ENCODE assay signal across 19 cellular contexts in the genomic region with DNA sequence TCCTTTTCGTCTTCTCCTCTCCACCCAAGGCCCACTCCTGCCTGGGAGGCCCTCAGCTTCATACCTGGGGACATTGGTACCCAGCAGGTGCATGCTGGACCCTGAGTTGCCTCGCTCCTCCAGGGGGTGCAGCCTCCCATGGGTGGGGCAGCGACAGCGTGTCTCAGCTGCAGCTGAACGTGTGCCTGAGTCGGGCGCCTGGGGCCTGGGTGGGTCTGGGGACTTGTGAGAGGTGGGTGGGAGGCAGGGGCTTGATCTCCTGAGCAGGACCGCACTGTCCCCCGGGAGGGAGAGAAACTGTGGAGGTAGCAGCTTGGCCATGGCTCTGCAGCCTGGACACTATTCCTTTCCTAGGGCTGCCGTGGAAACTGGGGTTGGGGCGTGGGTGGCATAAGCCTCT. TPM values are rescaled to one million over a fixed set of nuclear protein-coding genes. Genes with fewer than 3 reads are reported as not detected.
"Had no signal": no experiment of that assay in that cellular context is flagged by ENCODE, and none has a peak within 500 bp of the region (broad histone marks: within the 10 kb centered on the region; RNA-seq: fewer than 3 reads in every experiment).

No MANE protein-coding gene starts in this region.

- H3K9me3 ChIP-seq: suprapubic skin, thyroid gland had no signal

- H3K36me3 ChIP-seq: neural progenitor cell, suprapubic skin, thyroid gland had no signal

- H3K4me3 ChIP-seq: esophagus muscularis mucosa, gastroesophageal sphincter, mucosa of descending colon, neural progenitor cell, suprapubic skin, thyroid gland had no signal

- H3K27ac ChIP-seq: epithelial cell of prostate, esophagus muscularis mucosa, gastroesophageal sphincter, neural progenitor cell, suprapubic skin, thyroid gland had no signal

- H2AFZ ChIP-seq: neural progenitor cell had no signal

- H3K27me3 ChIP-seq: esophagus muscularis mucosa, gastroesophageal sphincter, suprapubic skin, thyroid gland had no signal

- ATAC-seq: gastroesophageal sphincter; left cardiac atrium; mucosa of descending colon; naive thymus-derived CD8-positive, alpha-beta T cell; stimulated activated naive CD8-positive, alpha-beta T cell treated with anti-CD3 and anti-CD28 coated beads, Interleukin-15, Interleukin-2, amounts not matched to agents 100 U/mL and 50 U/mL, for 24 hours had no signal

- H3K9ac ChIP-seq: neural progenitor cell had no signal

- DNase-seq: central memory CD4-positive, alpha-beta T cell; cortex of kidney; effector memory CD4-positive, alpha-beta T cell; glutamatergic neuron; immature natural killer cell; left cardiac atrium; mammary epithelial cell; naive thymus-derived CD8-positive, alpha-beta T cell; occipital lobe; small intestine; stimulated activated CD4-positive, alpha-beta T cell treated with anti-CD3 and anti-CD28 coated beads, Interleukin-2, amount 100 ng/mL, for 48 hours; stimulated activated naive CD8-positive, alpha-beta T cell treated with anti-CD3 and anti-CD28 coated beads, Interleukin-15, Interleukin-2, amounts not matched to agents 100 U/mL and 50 U/mL, for 24 hours; thyroid gland had no signal

RNA-seq across cellular contexts. Expression of gene C1QTNF1, which starts 25.9 kb away (rescaled TPM):
- total RNA-seq: naive thymus-derived CD8-positive, alpha-beta T cell had no signal
- polyA plus RNA-seq: immature natural killer cell; naive thymus-derived CD8-positive, alpha-beta T cell had no signal
